ENCODE assay signal across 30 cellular contexts in genomic region chr12:106692896-106693295, GRCh38.
"Had no signal": no experiment of that assay in that cellular context is flagged by ENCODE, and none has a peak within 500 bp of the region (broad histone marks: within the 10 kb centered on the region; RNA-seq: fewer than 3 reads in every experiment).

No MANE protein-coding gene starts in this region.

- H3K36me3 Mint-ChIP-seq: naive B cell; naive thymus-derived CD8-positive, alpha-beta T cell; natural killer cell treated with Interleukin-12 subunit alpha and Interleukin-12 subunit beta and Interleukin-15 and Interleukin-18, amount 100 ng/mL, for 72 hours; stimulated activated memory B cell treated with anti-CD40 and anti-IgM and Interleukin-4, amounts not matched to agents 10 μg/mL and 1 μg/mL and 100 μg/mL, for 72 hours; type B pancreatic cell had no signal

- H3K27ac ChIP-seq: neutrophil, ovary, parathyroid adenoma, psoas muscle, right lobe of liver, sigmoid colon, suprapubic skin, testis, tibial artery, transverse colon, upper lobe of right lung, uterus had no signal

- H3K4me3 Mint-ChIP-seq: naive B cell; naive thymus-derived CD8-positive, alpha-beta T cell; natural killer cell treated with Interleukin-12 subunit alpha and Interleukin-12 subunit beta and Interleukin-15 and Interleukin-18, amount 100 ng/mL, for 72 hours; stimulated activated memory B cell treated with anti-CD40 and anti-IgM and Interleukin-4, amounts not matched to agents 10 μg/mL and 1 μg/mL and 100 μg/mL, for 72 hours; stimulated activated naive CD8-positive, alpha-beta T cell treated with anti-CD3 and anti-CD28 coated beads, Interleukin-15, amount 100 ng/mL, for 72 hours; type B pancreatic cell had no signal

- ATAC-seq: naive thymus-derived CD8-positive, alpha-beta T cell; psoas muscle; right cardiac atrium; right lobe of liver; stimulated activated memory B cell treated with anti-CD40 and anti-IgM and Interleukin-4, amounts not matched to agents 10 μg/mL and 1 μg/mL and 100 μg/mL, for 72 hours; stimulated activated naive CD8-positive, alpha-beta T cell treated with anti-CD3 and anti-CD28 coated beads, Interleukin-15, amount 100 ng/mL, for 72 hours; stimulated activated naive CD8-positive, alpha-beta T cell treated with anti-CD3 and anti-CD28 coated beads, Interleukin-15, Interleukin-2, amounts not matched to agents 100 U/mL and 50 U/mL, for 24 hours; upper lobe of right lung had no signal

- DNase-seq: naive B cell; naive thymus-derived CD8-positive, alpha-beta T cell; nucleus accumbens; ovary; posterior cingulate gyrus; psoas muscle; right cardiac atrium; right lobe of liver; sigmoid colon; small intestine; stimulated activated CD4-positive, alpha-beta T cell treated with anti-CD3 and anti-CD28 coated beads, Interleukin-15, amount 100 ng/mL, for 24 hours; stimulated activated CD4-positive, alpha-beta T cell treated with anti-CD3 and anti-CD28 coated beads, Interleukin-2, amount 100 ng/mL, for 24 hours; stimulated activated CD4-positive, alpha-beta T cell treated with anti-CD3 and anti-CD28 coated beads, Interleukin-2, amount 100 ng/mL, for 48 hours; stimulated activated CD4-positive, alpha-beta T cell treated with anti-CD3 and anti-CD28 coated beads, Interleukin-4, amount 100 ng/mL, for 24 hours; stimulated activated naive CD4-positive, alpha-beta T cell; stimulated activated naive CD8-positive, alpha-beta T cell treated with anti-CD3 and anti-CD28 coated beads, Interleukin-15, amount 100 ng/mL, for 72 hours; stimulated activated naive CD8-positive, alpha-beta T cell treated with anti-CD3 and anti-CD28 coated beads, Interleukin-15, Interleukin-2, amounts not matched to agents 100 U/mL and 50 U/mL, for 24 hours; substantia nigra; testis; tibial artery; transverse colon; upper lobe of right lung; uterus had no signal

- H3K4me1 Mint-ChIP-seq: naive B cell; naive thymus-derived CD8-positive, alpha-beta T cell; stimulated activated memory B cell treated with anti-CD40 and anti-IgM and Interleukin-4, amounts not matched to agents 10 μg/mL and 1 μg/mL and 100 μg/mL, for 72 hours; stimulated activated naive CD8-positive, alpha-beta T cell treated with anti-CD3 and anti-CD28 coated beads, Interleukin-15, amount 100 ng/mL, for 72 hours had no signal

- H3K9me3 Mint-ChIP-seq: naive thymus-derived CD8-positive, alpha-beta T cell; natural killer cell treated with Interleukin-12 subunit alpha and Interleukin-12 subunit beta and Interleukin-15 and Interleukin-18, amount 100 ng/mL, for 72 hours; stimulated activated memory B cell treated with anti-CD40 and anti-IgM and Interleukin-4, amounts not matched to agents 10 μg/mL and 1 μg/mL and 100 μg/mL, for 72 hours; stimulated activated naive CD8-positive, alpha-beta T cell treated with anti-CD3 and anti-CD28 coated beads, Interleukin-15, amount 100 ng/mL, for 72 hours; type B pancreatic cell had no signal

- H3K27ac Mint-ChIP-seq: naive thymus-derived CD8-positive, alpha-beta T cell; natural killer cell treated with Interleukin-12 subunit alpha and Interleukin-12 subunit beta and Interleukin-15 and Interleukin-18, amount 100 ng/mL, for 72 hours; progenitor cell of endocrine pancreas; stimulated activated memory B cell treated with anti-CD40 and anti-IgM and Interleukin-4, amounts not matched to agents 10 μg/mL and 1 μg/mL and 100 μg/mL, for 72 hours; type B pancreatic cell had no signal

- H3K27me3 Mint-ChIP-seq: progenitor cell of endocrine pancreas; stimulated activated memory B cell treated with anti-CD40 and anti-IgM and Interleukin-4, amounts not matched to agents 10 μg/mL and 1 μg/mL and 100 μg/mL, for 72 hours; stimulated activated naive CD8-positive, alpha-beta T cell treated with anti-CD3 and anti-CD28 coated beads, Interleukin-15, amount 100 ng/mL, for 72 hours had no signal
